20 cellular contexts compared by ENCODE assay signal in genomic region chr1:32265846-32266245, GRCh38. TPM values are rescaled to one million over a fixed set of nuclear protein-coding genes. Genes with fewer than 3 reads are reported as not detected.
DNase-seq lines count a peak whose midpoint lies in the region; FAIRE-seq and TF ChIP-seq lines count a peak whose summit lies in the region.
"Had no signal": no experiment of that assay in that cellular context is flagged by ENCODE, and none has a peak within 500 bp of the region (broad histone marks: within the 10 kb centered on the region; RNA-seq: fewer than 3 reads in every experiment).

No MANE protein-coding gene starts in this region.

- DNase-seq in T-helper 1 cell (no peak), OCI-LY7 (ENCODE audit: low spot score) (no peak), H1 (ENCODE audit: low read depth in 1 of 2, low spot score in 2 of 2) (no peak), GM20000 (ENCODE audit: low spot score) (no peak), Karpas-422 (no peak)
- DNase-seq: activated CD4-positive, alpha-beta T cell treated with anti-CD3 and anti-CD28 coated beads for 48 hours; activated gamma-delta T cell; dorsolateral prefrontal cortex; EL; GOT3; kidney; mesenchymal stem cell; NCI-H2081 treated with DMSO at 0.1 percent for 48 hours; NCI-H748 treated with DMSO at 0.1 percent for 48 hours; retina had no signal

- TF ChIP-seq CTCF in OCI-LY7 (conservative IDR thresholded peaks at IDR 0.05; ENCODE audit: low read length), result no peak
- TF ChIP-seq CTCF in H1 (IDR thresholded peaks at IDR 0.05; ENCODE audit: control extremely low read depth in 1 of 3, insufficient read depth in 1 of 3, low read depth in 1 of 3, low read length in 3 of 3), result no peak
- TF ChIP-seq CTCF in GM20000 (IDR thresholded peaks at IDR 0.05; ENCODE audit: extremely low read depth, missing control alignments), result no peak

- no peaks in the 10 kb centered on the region for H3K9me3 Mint-ChIP-seq in T-helper 1 cell treated with Interleukin-12 subunit alpha and Interleukin-12 subunit beta and Interleukin-4 antibody, amounts not matched to agents 30 μg/mL and 1 μg/mL, for 36 hours

- H2BK15ac ChIP-seq in H1 (ENCODE audit: low read length), result no peak overlapping the region

- H3K27me3 ChIP-seq in H1 (replicated peaks in 1 of 4; ENCODE audit: control insufficient read depth in 3 of 4, extremely low read depth in 1 of 4, insufficient read depth in 3 of 4, low read length in 3 of 4), result no peaks in the 10 kb centered on the region
- H3K27me3 ChIP-seq in Karpas-422 (ENCODE audit: low read length), result no peaks in the 10 kb centered on the region
- H3K27me3 ChIP-seq: breast epithelium, dorsolateral prefrontal cortex, suprapubic skin had no signal

- POLR2A ChIA-PET in OCI-LY7 (lab: Charles Lee), result interaction anchor here (0.6 to 3.3 kb wide), 9 partner anchors 8 to 438 kb away, joined by 3 to 23 read pairs (median 6); partner anchors contain the start of genes HDAC1, LCK and MARCKSL1
- POLR2A ChIA-PET in H1 (lab: Charles Lee; ENCODE audit: partially characterized antibody), result interaction anchor here (0.9 kb wide), 2 partner anchors 10 to 29 kb away, joined by 3 read pairs; no protein-coding TSS in a partner anchor

- H4K91ac ChIP-seq in H1 (replicated peaks; ENCODE audit: insufficient read length, low read length), result no peak overlapping the region

- peak overlapping the region; percentile 4; the same call in 1 of the 2 replicates for H2AK5ac ChIP-seq in H1 (ENCODE audit: low read depth, low read length)

- H3K9me2 ChIP-seq in OCI-LY7 (ENCODE audit: insufficient read depth, low read length), result no peaks in the 10 kb centered on the region
- no peaks in the 10 kb centered on the region for H3K9me2 ChIP-seq in Karpas-422 (replicated peaks; ENCODE audit: insufficient read depth, low read length)

- H3K23ac ChIP-seq in H1 (ENCODE audit: insufficient read length), result no peak overlapping the region

- CTCF ChIA-PET in OCI-LY7 (lab: Charles Lee; ENCODE audit: unreplicated experiment), result interaction anchor here (0.7 to 1.7 kb wide), 2 partner anchors 10 to 25 kb away, joined by 3 to 6 read pairs; no protein-coding TSS in a partner anchor
- CTCF ChIA-PET in H1 (lab: Charles Lee; ENCODE audit: partially characterized antibody), result interaction anchor here (0.9 to 1.1 kb wide), 2 partner anchors 9 to 19 kb away, joined by 3 to 5 read pairs; partner anchors contain the start of gene FAM167B

- peaks cover 20% of the 10 kb centered on the region for H3K36me3 Mint-ChIP-seq in T-helper 1 cell treated with Interleukin-12 subunit alpha and Interleukin-12 subunit beta and Interleukin-4 antibody, amounts not matched to agents 30 μg/mL and 1 μg/mL, for 36 hours (ENCODE audit: low read depth)
- H3K36me3 Mint-ChIP-seq: CD14-positive monocyte had no signal

- H4K5ac ChIP-seq in H1 (ENCODE audit: insufficient read length, low read depth, low read length), result no peak overlapping the region

- no TSS peak for BruUV-seq in OCI-LY7 (replicated peaks; lab: Mats Ljungman, UMichigan)

- TF ChIP-seq POLR2A in H1 (IDR thresholded peaks at IDR 0.05; ENCODE audit: control extremely low read depth in 1 of 2, low read depth in 2 of 2, low read length in 2 of 2), result no peak

- no peak overlapping the region for H3K4ac ChIP-seq in H1 (replicated peaks; ENCODE audit: insufficient read length, low read depth, low read length)

- no peaks in the 10 kb centered on the region for H3K79me1 ChIP-seq in H1 (ENCODE audit: low read depth, low read length)

- H3K9ac ChIP-seq in H1 (replicated peaks in 1 of 4; ENCODE audit: extremely low read depth in 1 of 4, low read depth in 3 of 4, low read length in 3 of 4), result no peak overlapping the region
- no peak overlapping the region for H3K9ac ChIP-seq in Karpas-422 (ENCODE audit: low read length)

- intact Hi-C loops in OCI-LY7 (cut with micrococcal nuclease; ENCODE audit: unreplicated experiment), result loop anchor here (1.0 kb wide), 1 partner anchor 16 kb away; no protein-coding TSS in a partner anchor

- no peak overlapping the region for H2BK120ac ChIP-seq in H1 (replicated peaks; ENCODE audit: low read depth, low read length)

- TF ChIP-seq RAD21 in H1 (IDR thresholded peaks at IDR 0.05 in 1 of 2, conservative IDR thresholded peaks at IDR 0.05 in 1 of 2; ENCODE audit: low read depth in 2 of 2, low read length in 2 of 2), result no peak

- H3K79me2 ChIP-seq in OCI-LY7 (ENCODE audit: insufficient read depth, low read depth, low read length) (peaks cover 30% of the 10 kb centered on the region; the same call in 1 of the 2 replicates), H1 (ENCODE audit: control insufficient read depth in 1 of 2, insufficient read depth in 2 of 2, low read length in 2 of 2) (no peaks in the 10 kb centered on the region), Karpas-422 (ENCODE audit: low read length) (no peaks in the 10 kb centered on the region)

- H3K27ac Mint-ChIP-seq in T-helper 1 cell treated with Interleukin-12 subunit alpha and Interleukin-12 subunit beta and Interleukin-4 antibody, amounts not matched to agents 30 μg/mL and 1 μg/mL, for 36 hours, result peak overlapping the region; percentile 86

- WGBS in H1 (ENCODE audit: extremely low coverage in 1 of 2, insufficient coverage in 1 of 2, insufficient read length in 1 of 2, insufficient replicate concordance in 2 of 2, low coverage in 1 of 2, low lambda C conversion rate in 2 of 2, missing lambda C conversion rate in 1 of 2), 2 experiments, result 82% methylated on average over 9 of the region's 9 CpGs; no CpG with 5 or more reads in 1 of the 2 experiments

- H2BK12ac ChIP-seq in H1 (ENCODE audit: low read depth, low read length), result no peak overlapping the region

- no peak for TF ChIP-seq EP300 in H1 (IDR thresholded peaks at IDR 0.05; ENCODE audit: borderline replicate concordance in 1 of 2, low read depth in 2 of 2, low read length in 2 of 2)

- H4K8ac ChIP-seq in H1 (ENCODE audit: extremely low read depth, insufficient read depth, low read length), result no peak overlapping the region

- H3K4me3 Mint-ChIP-seq in T-helper 1 cell treated with Interleukin-12 subunit alpha and Interleukin-12 subunit beta and Interleukin-4 antibody, amounts not matched to agents 30 μg/mL and 1 μg/mL, for 36 hours, result peak overlapping the region; percentile 29

- H3K36me3 ChIP-seq in OCI-LY7 (ENCODE audit: insufficient read depth, low read length), result peaks cover 10% of the 10 kb centered on the region
- no peaks in the 10 kb centered on the region for H3K36me3 ChIP-seq in H1 (ENCODE audit: control insufficient read depth in 2 of 4, insufficient read depth in 4 of 4, low read length in 3 of 4)
- H3K36me3 ChIP-seq in Karpas-422 (ENCODE audit: insufficient read depth, low read length), result no peaks in the 10 kb centered on the region
- H3K36me3 ChIP-seq: breast epithelium, suprapubic skin had no signal

- H3K18ac ChIP-seq in H1 (ENCODE audit: extremely low read depth, low read length), result no peak overlapping the region

- H4K20me1 ChIP-seq in OCI-LY7 (ENCODE audit: insufficient read depth, low read length) (no peaks in the 10 kb centered on the region), H1 (replicated peaks in 1 of 2; ENCODE audit: control insufficient read depth in 1 of 2, insufficient read depth in 2 of 2, low read length in 2 of 2) (no peaks in the 10 kb centered on the region), Karpas-422 (ENCODE audit: insufficient read depth, low read depth, low read length) (no peaks in the 10 kb centered on the region)

- no peak overlapping the region for H3K14ac ChIP-seq in H1 (ENCODE audit: insufficient read length)

- H2BK20ac ChIP-seq in H1 (ENCODE audit: low read length), result no peak overlapping the region

- H3K9me3 ChIP-seq in OCI-LY7 (ENCODE audit: low read length) (no peaks in the 10 kb centered on the region), H1 (ENCODE audit: insufficient read depth in 2 of 2, low read depth in 1 of 2, low read length in 1 of 2) (no peaks in the 10 kb centered on the region), Karpas-422 (ENCODE audit: low read length) (no peaks in the 10 kb centered on the region)
- H3K9me3 ChIP-seq: breast epithelium, suprapubic skin had no signal

- no peak for FAIRE-seq in H1 (lab: Jason Lieb, UNC)
- FAIRE-seq: kidney had no signal

- H2BK5ac ChIP-seq in H1 (ENCODE audit: low read depth, low read length), result no peak overlapping the region

- H2AFZ ChIP-seq in OCI-LY7 (ENCODE audit: low read length), result no peak overlapping the region
- no peak overlapping the region for H2AFZ ChIP-seq in H1 (ENCODE audit: low read length)
- no peak overlapping the region for H2AFZ ChIP-seq in Karpas-422 (ENCODE audit: low read length)

- H3K23me2 ChIP-seq in H1 (ENCODE audit: low read depth, low read length), result no peaks in the 10 kb centered on the region

- no peak overlapping the region for H3K56ac ChIP-seq in H1 (replicated peaks; ENCODE audit: insufficient read length, low read depth, low read length)

- peak overlapping the region; percentile 78 for H3K4me2 ChIP-seq in OCI-LY7 (ENCODE audit: low read length)
- H3K4me2 ChIP-seq in H1 (ENCODE audit: insufficient read depth in 1 of 2, low read depth in 2 of 2, low read length in 2 of 2), result no peak overlapping the region
- no peak overlapping the region for H3K4me2 ChIP-seq in Karpas-422 (ENCODE audit: low read depth, low read length, poor library complexity, severe bottlenecking)

- H3K4me1 ChIP-seq in OCI-LY7 (ENCODE audit: insufficient read depth, low read length, poor library complexity, severe bottlenecking) (peaks cover 72% of the 10 kb centered on the region), H1 (replicated peaks in 1 of 4; ENCODE audit: control insufficient read depth in 3 of 4, insufficient read depth in 4 of 4, low read length in 3 of 4) (peaks cover 0 to 3% (median 2%) of the 10 kb centered on the region in 4 experiments; a peak in 3 of 7 replicates), Karpas-422 (ENCODE audit: low read length) (peaks cover 29% of the 10 kb centered on the region)
- H3K4me1 ChIP-seq: breast epithelium, suprapubic skin had no signal

- H3K4me3 ChIP-seq in OCI-LY7 (ENCODE audit: low read depth, low read length, poor library complexity, severe bottlenecking) (peak overlapping the region; percentile 26), H1 (ENCODE audit: extremely low read depth in 1 of 4, insufficient read depth in 2 of 4, low read depth in 3 of 4, low read length in 4 of 4) (no peak overlapping the region), Karpas-422 (ENCODE audit: low read length) (no peak overlapping the region)
- H3K4me3 ChIP-seq: breast epithelium, dorsolateral prefrontal cortex, suprapubic skin had no signal

- H3K4me1 Mint-ChIP-seq in T-helper 1 cell treated with Interleukin-12 subunit alpha and Interleukin-12 subunit beta and Interleukin-4 antibody, amounts not matched to agents 30 μg/mL and 1 μg/mL, for 36 hours (ENCODE audit: low read depth), result peaks cover 32% of the 10 kb centered on the region

- no peaks in the 10 kb centered on the region for H3K27me3 Mint-ChIP-seq in T-helper 1 cell treated with Interleukin-12 subunit alpha and Interleukin-12 subunit beta and Interleukin-4 antibody, amounts not matched to agents 30 μg/mL and 1 μg/mL, for 36 hours (ENCODE audit: low read depth)

- H3K27ac ChIP-seq in OCI-LY7 (ENCODE audit: low read depth, low read length, poor library complexity, severe bottlenecking), result peak overlapping the region; percentile 98
- H3K27ac ChIP-seq in H1 (ENCODE audit: low read depth, low read length), result no peak overlapping the region
- H3K27ac ChIP-seq in Karpas-422 (ENCODE audit: low read length), result no peak overlapping the region
- H3K27ac ChIP-seq: 22Rv1, breast epithelium, dorsolateral prefrontal cortex, suprapubic skin had no signal

RNA-seq across cellular contexts. Expression of gene LCK, which starts 14.8 kb away (rescaled TPM):
- 217 and 218 TPM in 2 replicates for total RNA-seq in OCI-LY7 (2014; rRNA removed; shearing (Covaris generic))
- 135 and 146 TPM in 2 replicates for total RNA-seq in OCI-LY7 (2022)
- 71.6 and 75.3 TPM in 2 replicates for total RNA-seq in H1 (2021; fragmentation: NEBNext Ultra II Directional; extraction: Animal tissue kit (Norgen Biotek cat#: 25700))
- 99.2 and 122 TPM in 2 replicates for polyA plus RNA-seq in H1 (2011; rRNA removed)
- polyA plus RNA-seq in H1 (2011; cell fraction: cytosol; rRNA removed), result 80.3 TPM
- polyA plus RNA-seq in H1 (2011; cell fraction: nucleus; rRNA removed), result 138 TPM
- polyA plus RNA-seq in H1 (2012, experiment 1 of 2), result 41.5 to 81.1 TPM (median 76.4 TPM) in 4 replicates
- 82.1 TPM for polyA plus RNA-seq in H1 (2012, experiment 2 of 2)
- 56.6 TPM for polyA plus RNA-seq in H1 (2013, experiment 1 of 2)
- 56.6 TPM for polyA plus RNA-seq in H1 (2013, experiment 2 of 2)
- polyA minus RNA-seq in H1 (2011; rRNA and poly(A)+ RNA removed), result 85.2 and 111 TPM in 2 replicates
- 36.1 TPM for polyA minus RNA-seq in H1 (2011; cell fraction: cytosol; rRNA and poly(A)+ RNA removed)
- polyA minus RNA-seq in H1 (2011; cell fraction: nucleus; rRNA and poly(A)+ RNA removed), result 49.8 TPM
- 12.0 and 26.1 TPM in 2 replicates for total RNA-seq in Karpas-422 (2014; rRNA removed; shearing (Covaris generic); ENCODE audit: low replicate concordance)

RNA-seq across cellular contexts. Expression of gene FAM167B, which starts 18.8 kb away (rescaled TPM):
- 1.1 and 1.6 TPM in 2 replicates for total RNA-seq in OCI-LY7 (2014; rRNA removed; shearing (Covaris generic))
- 1.8 and 3.1 TPM in 2 replicates for total RNA-seq in OCI-LY7 (2022)
- 3.2 and 3.9 TPM in 2 replicates for total RNA-seq in H1 (2021; fragmentation: NEBNext Ultra II Directional; extraction: Animal tissue kit (Norgen Biotek cat#: 25700))
- polyA plus RNA-seq in H1 (2011; rRNA removed), result 2.8 and 4.2 TPM in 2 replicates
- 5.2 TPM for polyA plus RNA-seq in H1 (2011; cell fraction: cytosol; rRNA removed)
- polyA plus RNA-seq in H1 (2011; cell fraction: nucleus; rRNA removed), result 5.4 TPM
- 1.9 to 5.2 TPM (median 4.2 TPM) in 4 replicates for polyA plus RNA-seq in H1 (2012, experiment 1 of 2)
- polyA plus RNA-seq in H1 (2012, experiment 2 of 2), result 1.3 TPM
- 3.7 TPM for polyA plus RNA-seq in H1 (2013, experiment 1 of 2)
- polyA plus RNA-seq in H1 (2013, experiment 2 of 2), result 2.9 TPM
- polyA minus RNA-seq in H1 (2011; rRNA and poly(A)+ RNA removed), result 1.3 and 1.6 TPM in 2 replicates
- not detected for polyA minus RNA-seq in H1 (2011; cell fraction: cytosol; rRNA and poly(A)+ RNA removed)
- polyA minus RNA-seq in H1 (2011; cell fraction: nucleus; rRNA and poly(A)+ RNA removed), result 1.00 TPM
- 1.5 TPM in 1 of 2 replicates, not detected in the other for total RNA-seq in Karpas-422 (2014; rRNA removed; shearing (Covaris generic); ENCODE audit: low replicate concordance)
- polyA plus RNA-seq: CD14-positive monocyte had no signal

RNA-seq across cellular contexts. Expression of gene HDAC1, which starts 26.0 kb away (rescaled TPM):
- 259 and 270 TPM in 2 replicates for total RNA-seq in OCI-LY7 (2014; rRNA removed; shearing (Covaris generic))
- 254 and 263 TPM in 2 replicates for total RNA-seq in OCI-LY7 (2022)
- total RNA-seq in H1 (2021; fragmentation: NEBNext Ultra II Directional; extraction: Animal tissue kit (Norgen Biotek cat#: 25700)), result 111 and 112 TPM in 2 replicates
- 98.6 and 125 TPM in 2 replicates for polyA plus RNA-seq in H1 (2011; rRNA removed)
- 167 TPM for polyA plus RNA-seq in H1 (2011; cell fraction: cytosol; rRNA removed)
- 117 TPM for polyA plus RNA-seq in H1 (2011; cell fraction: nucleus; rRNA removed)
- polyA plus RNA-seq in H1 (2012, experiment 1 of 2), result 163 to 210 TPM (median 188 TPM) in 4 replicates
- polyA plus RNA-seq in H1 (2012, experiment 2 of 2), result 40.2 TPM
- 75.4 TPM for polyA plus RNA-seq in H1 (2013, experiment 1 of 2)
- 69.8 TPM for polyA plus RNA-seq in H1 (2013, experiment 2 of 2)
- 167 and 243 TPM in 2 replicates for polyA minus RNA-seq in H1 (2011; rRNA and poly(A)+ RNA removed)
- polyA minus RNA-seq in H1 (2011; cell fraction: cytosol; rRNA and poly(A)+ RNA removed), result 62.5 TPM
- polyA minus RNA-seq in H1 (2011; cell fraction: nucleus; rRNA and poly(A)+ RNA removed), result 104 TPM
- 201 and 257 TPM in 2 replicates for total RNA-seq in Karpas-422 (2014; rRNA removed; shearing (Covaris generic); ENCODE audit: low replicate concordance)

RNA-seq across cellular contexts. Expression of gene EIF3I, which starts 43.6 kb away (rescaled TPM):
- total RNA-seq in OCI-LY7 (2014; rRNA removed; shearing (Covaris generic)), result 144 and 182 TPM in 2 replicates
- 193 and 207 TPM in 2 replicates for total RNA-seq in OCI-LY7 (2022)
- total RNA-seq in H1 (2021; fragmentation: NEBNext Ultra II Directional; extraction: Animal tissue kit (Norgen Biotek cat#: 25700)), result 243 and 247 TPM in 2 replicates
- polyA plus RNA-seq in H1 (2011; rRNA removed), result 345 and 346 TPM in 2 replicates
- polyA plus RNA-seq in H1 (2011; cell fraction: cytosol; rRNA removed), result 491 TPM
- 118 TPM for polyA plus RNA-seq in H1 (2011; cell fraction: nucleus; rRNA removed)
- 274 to 311 TPM (median 295 TPM) in 4 replicates for polyA plus RNA-seq in H1 (2012, experiment 1 of 2)
- 304 TPM for polyA plus RNA-seq in H1 (2012, experiment 2 of 2)
- polyA plus RNA-seq in H1 (2013, experiment 1 of 2), result 151 TPM
- polyA plus RNA-seq in H1 (2013, experiment 2 of 2), result 164 TPM
- 427 and 480 TPM in 2 replicates for polyA minus RNA-seq in H1 (2011; rRNA and poly(A)+ RNA removed)
- polyA minus RNA-seq in H1 (2011; cell fraction: cytosol; rRNA and poly(A)+ RNA removed), result 115 TPM
- polyA minus RNA-seq in H1 (2011; cell fraction: nucleus; rRNA and poly(A)+ RNA removed), result 67.6 TPM
- 178 and 213 TPM in 2 replicates for total RNA-seq in Karpas-422 (2014; rRNA removed; shearing (Covaris generic); ENCODE audit: low replicate concordance)

RNA-seq across cellular contexts. Expression of gene TMEM234, which starts 43.7 kb away (rescaled TPM):
- 14.9 and 17.1 TPM in 2 replicates for total RNA-seq in OCI-LY7 (2014; rRNA removed; shearing (Covaris generic))
- total RNA-seq in OCI-LY7 (2022), result 17.5 and 24.5 TPM in 2 replicates
- total RNA-seq in H1 (2021; fragmentation: NEBNext Ultra II Directional; extraction: Animal tissue kit (Norgen Biotek cat#: 25700)), result 8.9 TPM in 2 replicates
- 8.6 and 8.7 TPM in 2 replicates for polyA plus RNA-seq in H1 (2011; rRNA removed)
- polyA plus RNA-seq in H1 (2011; cell fraction: cytosol; rRNA removed), result 8.4 TPM
- 35.6 TPM for polyA plus RNA-seq in H1 (2011; cell fraction: nucleus; rRNA removed)
- 9.2 to 11.2 TPM (median 10.1 TPM) in 4 replicates for polyA plus RNA-seq in H1 (2012, experiment 1 of 2)
- 11.5 TPM for polyA plus RNA-seq in H1 (2012, experiment 2 of 2)
- polyA plus RNA-seq in H1 (2013, experiment 1 of 2), result 7.5 TPM
- 7.6 TPM for polyA plus RNA-seq in H1 (2013, experiment 2 of 2)
- 22.9 and 24.8 TPM in 2 replicates for polyA minus RNA-seq in H1 (2011; rRNA and poly(A)+ RNA removed)
- 7.0 TPM for polyA minus RNA-seq in H1 (2011; cell fraction: cytosol; rRNA and poly(A)+ RNA removed)
- polyA minus RNA-seq in H1 (2011; cell fraction: nucleus; rRNA and poly(A)+ RNA removed), result 28.7 TPM
- 11.2 and 11.6 TPM in 2 replicates for total RNA-seq in Karpas-422 (2014; rRNA removed; shearing (Covaris generic); ENCODE audit: low replicate concordance)
